In genomic region chr1:7785108-7785507, GRCh38 we compare ENCODE assay signal across 1 cellular context.
TF ChIP-seq lines count a peak whose summit lies in the region.

No MANE protein-coding gene starts in this region.

TF ChIP-seq in H1, 55 proteins besides CTCF, POLR2A, EP300 and RAD21:
- TF ChIP-seq HDAC6 (IDR thresholded peaks at IDR 0.05; ENCODE audit: low read depth, low read length) (no peak), JUN (IDR thresholded peaks at IDR 0.05; ENCODE audit: low read depth, low read length) (no peak), TAF7 (optimal IDR thresholded peaks at IDR 0.05; ENCODE audit: borderline replicate concordance, low read depth, low read length) (no peak), KDM4A (IDR thresholded peaks at IDR 0.05; ENCODE audit: low read depth, low read length, severe bottlenecking) (no peak), JUND (IDR thresholded peaks at IDR 0.05; ENCODE audit: low read length) (no peak), USF2 (IDR thresholded peaks at IDR 0.05; ENCODE audit: low read length) (no peak), CBX5 (IDR thresholded peaks at IDR 0.05; ENCODE audit: low read depth, low read length) (no peak), PHF8 (conservative IDR thresholded peaks at IDR 0.05; ENCODE audit: low read depth, low read length) (no peak), HDAC2 (IDR thresholded peaks at IDR 0.05; ENCODE audit: borderline replicate concordance in 1 of 2, low read depth in 2 of 2, low read length in 2 of 2) (no peak), SP4 (IDR thresholded peaks at IDR 0.05; ENCODE audit: low read length) (no peak), NRF1 (IDR thresholded peaks at IDR 0.05; ENCODE audit: low read depth, low read length) (no peak), ATF2 (IDR thresholded peaks at IDR 0.05; ENCODE audit: low read length) (no peak), GTF2F1 (IDR thresholded peaks at IDR 0.05; ENCODE audit: borderline replicate concordance, low read depth, low read length) (no peak), SAP30 (IDR thresholded peaks at IDR 0.05; ENCODE audit: insufficient read depth, insufficient replicate concordance, low read length) (no peak), GABPA (IDR thresholded peaks at IDR 0.05; ENCODE audit: borderline replicate concordance, insufficient read depth, low read length) (no peak), BACH1 (IDR thresholded peaks at IDR 0.05; ENCODE audit: low read length) (no peak), E2F6 (IDR thresholded peaks at IDR 0.05) (no peak), SIN3A (conservative IDR thresholded peaks at IDR 0.05 in 1 of 2, IDR thresholded peaks at IDR 0.05 in 1 of 2; ENCODE audit: low read depth in 1 of 2, low read length in 2 of 2) (no peak), TEAD4 (IDR thresholded peaks at IDR 0.05; ENCODE audit: low read depth, low read length) (no peak), MAFK (IDR thresholded peaks at IDR 0.05; ENCODE audit: low read depth, low read length) (no peak)
